13 cellular contexts compared by ENCODE assay signal in the genomic region with DNA sequence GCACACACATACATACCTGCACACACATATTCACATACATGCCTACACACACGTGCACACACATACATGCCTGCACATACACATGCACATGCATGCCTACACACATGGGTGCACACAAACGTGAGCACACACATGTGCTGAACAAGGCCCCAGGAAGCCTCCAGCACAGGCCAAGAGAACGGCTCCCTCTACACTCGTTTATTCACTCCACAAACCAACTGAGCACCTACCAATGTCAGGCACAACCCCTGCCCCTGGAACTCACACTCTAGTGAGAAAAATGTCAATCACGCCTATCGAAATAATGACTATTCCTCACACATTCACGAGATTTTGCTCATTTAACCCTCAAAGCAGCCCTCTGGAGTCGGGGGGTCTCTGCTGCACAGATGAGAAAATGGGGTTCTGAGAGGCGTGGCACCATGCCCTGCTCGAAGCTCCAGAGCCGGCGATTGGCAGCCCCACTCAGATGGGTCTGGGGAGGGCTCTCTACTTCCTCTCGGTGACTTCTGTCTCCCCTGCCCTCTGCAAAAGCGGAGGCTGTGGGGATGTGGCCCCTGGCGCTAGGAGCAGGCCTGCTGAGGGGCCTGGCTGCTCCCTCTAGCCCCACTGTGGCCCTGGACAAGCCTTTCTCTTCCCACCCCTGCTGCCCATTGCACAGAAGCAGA.
DNase-seq lines count a peak whose midpoint lies in the region; ATAC-seq, FAIRE-seq and TF ChIP-seq lines count a peak whose summit lies in the region.
"Had no signal": no experiment of that assay in that cellular context is flagged by ENCODE, and none has a peak within 500 bp of the region (broad histone marks: within the 10 kb centered on the region; RNA-seq: fewer than 3 reads in every experiment).

No MANE protein-coding gene starts in this region.

- peaks cover 22% of the 10 kb centered on the region for H3K4me1 ChIP-seq in IMR-90 (ENCODE audit: control insufficient read depth, insufficient read depth, low read length)
- H3K4me1 ChIP-seq in naive thymus-derived CD4-positive, alpha-beta T cell (ENCODE audit: control insufficient read depth in 2 of 2, insufficient read depth in 2 of 2, low read length in 2 of 2) = peaks cover 43 to 45% of the 10 kb centered on the region in 2 donors
- H3K4me1 ChIP-seq: Caco-2 had no signal

- H3K9ac ChIP-seq in IMR-90 (ENCODE audit: low read depth, low read length) = no peak overlapping the region

- no peaks in the 10 kb centered on the region for H3K27me3 Mint-ChIP-seq in CD4-positive, alpha-beta T cell
- no peaks in the 10 kb centered on the region for H3K27me3 Mint-ChIP-seq in activated CD8-positive, alpha-beta T cell treated with anti-CD3 and anti-CD28 coated beads, Interleukin-2, amount 10 ng/mL, durations not matched to agents 7 days and 5 days (ENCODE audit: low read depth)
- H3K27me3 Mint-ChIP-seq in naive thymus-derived CD4-positive, alpha-beta T cell = no peaks in the 10 kb centered on the region

- H2AK9ac ChIP-seq in IMR-90 (replicated peaks; ENCODE audit: low read depth, low read length, poor library complexity) = peak overlapping the region; percentile 5

- peak overlapping the region; percentile 99 for H3K27ac ChIP-seq in CD4-positive, alpha-beta T cell (ENCODE audit: low read depth, low read length)
- no peak overlapping the region; the same call in 1 of the 2 replicates for H3K27ac ChIP-seq in IMR-90 (ENCODE audit: insufficient read depth, low read length)
- H3K27ac ChIP-seq in naive thymus-derived CD4-positive, alpha-beta T cell (ENCODE audit: low read depth, low read length) = peak overlapping the region; percentile 89

- H2BK15ac ChIP-seq in IMR-90 (ENCODE audit: low read depth, low read length) = peak overlapping the region; percentile 53; the same call in 2 of the 3 replicates

- H3K14ac ChIP-seq in IMR-90 (replicated peaks; ENCODE audit: low read depth, low read length) = 0 out of 2 replicates have a peak overlapping the region, but pooled peaks have one; percentile 0

- H4K91ac ChIP-seq in IMR-90 (ENCODE audit: insufficient read depth, low read depth, low read length) = peak overlapping the region; percentile 94; the same call in 1 of the 2 replicates

- H3K79me1 ChIP-seq in IMR-90 (ENCODE audit: low read depth in 1 of 2, low read length in 2 of 2) = peaks cover 0 to 4% of the 10 kb centered on the region in 2 experiments; a peak in 1 of 4 replicates

- H3K23ac ChIP-seq in IMR-90 (ENCODE audit: low read depth, low read length) = no peak overlapping the region

- TF ChIP-seq CTCF in CD4-positive, alpha-beta T cell (IDR thresholded peaks at IDR 0.05) = no peak
- no peak for TF ChIP-seq CTCF in IMR-90 (conservative IDR thresholded peaks at IDR 0.05; ENCODE audit: low read depth, low read length)

- no peak for ATAC-seq in CD4-positive, alpha-beta T cell (ENCODE audit: poor library complexity)
- ATAC-seq in IMR-90 (ENCODE audit: low read depth) (no peak), GM18907 (IDR thresholded peaks at IDR 0.05; ENCODE audit: unreplicated experiment) (no peak)
- no peak for ATAC-seq in activated CD8-positive, alpha-beta T cell treated with anti-CD3 and anti-CD28 coated beads, Interleukin-2, amount 10 ng/mL, durations not matched to agents 7 days and 5 days
- no peak for ATAC-seq in naive thymus-derived CD4-positive, alpha-beta T cell

- H3K9me1 ChIP-seq in IMR-90 (ENCODE audit: insufficient read depth, low read length) = peaks cover 26% of the 10 kb centered on the region

- intact Hi-C loops in CD4-positive, alpha-beta T cell (cut with DNase I, micrococcal nuclease) = loop anchor here in 1 of 2 experiments (5.0 kb wide), 1 partner anchor 38 kb away; no protein-coding TSS in a partner anchor
- intact Hi-C loops in IMR-90 (cut with micrococcal nuclease) = no loop called here
- intact Hi-C loops in naive thymus-derived CD4-positive, alpha-beta T cell (cut with micrococcal nuclease) = loop anchor here (5.0 to 10.0 kb wide), 3 partner anchors 38 to 516 kb away; partner anchors contain the start of gene RCAN3 (in 1 of the 2)

- DNase-seq in CD4-positive, alpha-beta T cell = no peak
- DNase-seq in IMR-90 (no peak), hippocampal formation (lab: John Stamatoyannopoulos, UW) (no peak), RCC 7860 (ENCODE audit: low spot score) (no peak)
- no peak for DNase-seq in activated CD8-positive, alpha-beta T cell treated with anti-CD3 and anti-CD28 coated beads, Interleukin-2, amount 10 ng/mL, durations not matched to agents 7 days and 5 days
- DNase-seq in naive thymus-derived CD4-positive, alpha-beta T cell = no peak
- DNase-seq: activated T-cell treated with anti-CD3 and anti-CD28 coated beads, Interleukin-2, amount 50 U/mL, for 1 hour; Caco-2; islet precursor cell; NCI-H1694; retina; Right ventricle myocardium superior had no signal

- no peaks in the 10 kb centered on the region for H3K36me3 ChIP-seq in IMR-90 (ENCODE audit: control insufficient read depth, insufficient read depth, low read length)
- H3K36me3 ChIP-seq in naive thymus-derived CD4-positive, alpha-beta T cell (ENCODE audit: control insufficient read depth in 2 of 3, insufficient read depth in 3 of 3, low read length in 3 of 3) = no peaks in the 10 kb centered on the region

- H3K4me1 Mint-ChIP-seq in CD4-positive, alpha-beta T cell (ENCODE audit: low read depth) = peaks cover 72% of the 10 kb centered on the region
- peaks cover 93% of the 10 kb centered on the region for H3K4me1 Mint-ChIP-seq in activated CD8-positive, alpha-beta T cell treated with anti-CD3 and anti-CD28 coated beads, Interleukin-2, amount 10 ng/mL, durations not matched to agents 7 days and 5 days (ENCODE audit: low read depth)
- H3K4me1 Mint-ChIP-seq in naive thymus-derived CD4-positive, alpha-beta T cell = peaks cover 47 to 77% (median 58%) of the 10 kb centered on the region in 7 donors

- H3K9me3 ChIP-seq in CD4-positive, alpha-beta T cell (ENCODE audit: control insufficient read depth, low read length) = no peaks in the 10 kb centered on the region
- no peaks in the 10 kb centered on the region for H3K9me3 ChIP-seq in IMR-90 (ENCODE audit: control insufficient read depth, insufficient read depth, low read length)
- H3K9me3 ChIP-seq in naive thymus-derived CD4-positive, alpha-beta T cell (ENCODE audit: control insufficient read depth in 2 of 3, low read length in 3 of 3) = no peaks in the 10 kb centered on the region
- H3K9me3 ChIP-seq: Caco-2 had no signal

- peak overlapping the region; percentile 86 for H3K4ac ChIP-seq in IMR-90 (ENCODE audit: low read depth, low read length)

- H2BK20ac ChIP-seq in IMR-90 (ENCODE audit: low read depth, low read length) = peak overlapping the region; percentile 34; the same call in 1 of the 2 replicates

- no peak for TF ChIP-seq POLR2A in IMR-90 (IDR thresholded peaks at IDR 0.05; ENCODE audit: low read depth, low read length)

- dilution Hi-C loops in IMR-90 (cut with HindIII; ENCODE audit: low sequenced_read_pairs, unreplicated experiment) = no loop called here

- H3K4me3 ChIP-seq in IMR-90 (ENCODE audit: insufficient read depth, low read depth, low read length) = no peak overlapping the region
- no peak overlapping the region for H3K4me3 ChIP-seq in naive thymus-derived CD4-positive, alpha-beta T cell (ENCODE audit: low read length)

- H3K4me2 ChIP-seq in IMR-90 (ENCODE audit: low read depth, low read length) = no peak overlapping the region

- no peaks in the 10 kb centered on the region for H3K9me3 Mint-ChIP-seq in CD4-positive, alpha-beta T cell
- H3K9me3 Mint-ChIP-seq in activated CD8-positive, alpha-beta T cell treated with anti-CD3 and anti-CD28 coated beads, Interleukin-2, amount 10 ng/mL, durations not matched to agents 7 days and 5 days (ENCODE audit: insufficient read depth) = no peaks in the 10 kb centered on the region
- H3K9me3 Mint-ChIP-seq in naive thymus-derived CD4-positive, alpha-beta T cell = peaks cover 0 to 1% (median 0%) of the 10 kb centered on the region in 11 donors

- in situ Hi-C loops in IMR-90 (cut with MboI; ENCODE audit: low sequenced_read_pairs) = no loop called here

- H2AK5ac ChIP-seq in IMR-90 (ENCODE audit: low read depth, low read length) = peak overlapping the region; percentile 96

- H3K27me3 ChIP-seq in CD4-positive, alpha-beta T cell (ENCODE audit: control insufficient read depth, insufficient read depth, low read length) = no peaks in the 10 kb centered on the region
- H3K27me3 ChIP-seq in IMR-90 (ENCODE audit: control insufficient read depth, insufficient read depth, low read length) = no peaks in the 10 kb centered on the region
- H3K27me3 ChIP-seq in naive thymus-derived CD4-positive, alpha-beta T cell (ENCODE audit: control insufficient read depth in 2 of 2, insufficient read depth in 2 of 2, low read length in 2 of 2) = no peaks in the 10 kb centered on the region

- peak overlapping the region; percentile 40 to 56; a peak in 2 of 4 replicates for H4K8ac ChIP-seq in IMR-90 (ENCODE audit: low read depth in 2 of 2, low read length in 2 of 2)

- peak overlapping the region; percentile 91 for H3K27ac Mint-ChIP-seq in CD4-positive, alpha-beta T cell
- peak overlapping the region; percentile 88 for H3K27ac Mint-ChIP-seq in activated CD8-positive, alpha-beta T cell treated with anti-CD3 and anti-CD28 coated beads, Interleukin-2, amount 10 ng/mL, durations not matched to agents 7 days and 5 days
- H3K27ac Mint-ChIP-seq in naive thymus-derived CD4-positive, alpha-beta T cell = peak overlapping the region; percentile 79 to 98 (median 96)

- peak overlapping the region; percentile 97 for H2BK120ac ChIP-seq in IMR-90 (ENCODE audit: low read depth, low read length)

- H3K18ac ChIP-seq in IMR-90 (ENCODE audit: low read depth, low read length) = no peak overlapping the region

- H3K4me3 Mint-ChIP-seq in CD4-positive, alpha-beta T cell = no peak overlapping the region
- no peak overlapping the region for H3K4me3 Mint-ChIP-seq in activated CD8-positive, alpha-beta T cell treated with anti-CD3 and anti-CD28 coated beads, Interleukin-2, amount 10 ng/mL, durations not matched to agents 7 days and 5 days
- peak overlapping the region in 2 of 10 donors; percentile 22 to 47 for H3K4me3 Mint-ChIP-seq in naive thymus-derived CD4-positive, alpha-beta T cell

- no peak for TF ChIP-seq RAD21 in IMR-90 (IDR thresholded peaks at IDR 0.05; ENCODE audit: low read length)

- no peak overlapping the region for H4K5ac ChIP-seq in IMR-90 (ENCODE audit: low read depth, low read length)

- no peak overlapping the region for H2AFZ ChIP-seq in IMR-90 (replicated peaks; ENCODE audit: low read length, poor library complexity)

- no peak overlapping the region for H2BK5ac ChIP-seq in IMR-90 (ENCODE audit: low read depth, low read length, poor library complexity, severe bottlenecking)

- H3K56ac ChIP-seq in IMR-90 (ENCODE audit: extremely low read depth, insufficient read depth, low read length) = no peak overlapping the region

- CTCF ChIA-PET in CD4-positive, alpha-beta T cell (lab: Charles Lee) = interaction anchor here (4.3 kb wide), 1 partner anchor 17 kb away, joined by 35 read pairs; no protein-coding TSS in a partner anchor
- CTCF ChIA-PET in IMR-90 (lab: Yijun Ruan, JAX) = no interaction called here
- CTCF ChIA-PET in activated CD8-positive, alpha-beta T cell treated with anti-CD3 and anti-CD28 coated beads, Interleukin-2, amount 10 ng/mL, durations not matched to agents 7 days and 5 days (lab: Charles Lee) = no interaction called here
- CTCF ChIA-PET in naive thymus-derived CD4-positive, alpha-beta T cell (lab: Charles Lee) = no interaction called here

- no TSS peak for BruUV-seq in IMR-90 (replicated peaks; lab: Mats Ljungman, UMichigan)

- no peaks in the 10 kb centered on the region; the same call in 1 of the 2 replicates for H4K20me1 ChIP-seq in IMR-90 (ENCODE audit: insufficient read depth, low read length)

- WGBS in IMR-90 (ENCODE audit: extremely low coverage in 2 of 2, insufficient read length in 1 of 2), 2 experiments = 72% methylated on average over 6 of the region's 15 CpGs; no CpG with 5 or more reads in 1 of the 2 experiments

- POLR2A ChIA-PET in CD4-positive, alpha-beta T cell (lab: Charles Lee) = no interaction called here
- POLR2A ChIA-PET in IMR-90 (lab: Charles Lee; ENCODE audit: unreplicated experiment) = no interaction called here
- POLR2A ChIA-PET in activated CD8-positive, alpha-beta T cell treated with anti-CD3 and anti-CD28 coated beads, Interleukin-2, amount 10 ng/mL, durations not matched to agents 7 days and 5 days (lab: Charles Lee) = interaction anchor here (1.0 kb wide), 1 partner anchor 13 kb away, joined by 3 read pairs; no protein-coding TSS in a partner anchor
- POLR2A ChIA-PET in naive thymus-derived CD4-positive, alpha-beta T cell (lab: Charles Lee) = no interaction called here

- no peaks in the 10 kb centered on the region for H3K36me3 Mint-ChIP-seq in CD4-positive, alpha-beta T cell (ENCODE audit: low read depth)
- peaks cover 2% of the 10 kb centered on the region for H3K36me3 Mint-ChIP-seq in activated CD8-positive, alpha-beta T cell treated with anti-CD3 and anti-CD28 coated beads, Interleukin-2, amount 10 ng/mL, durations not matched to agents 7 days and 5 days (ENCODE audit: low read depth)
- H3K36me3 Mint-ChIP-seq in naive thymus-derived CD4-positive, alpha-beta T cell = no peaks in the 10 kb centered on the region

- FAIRE-seq in RCC 7860 (lab: Jason Lieb, UNC) = no peak
